7 cellular contexts compared by ENCODE assay signal in genomic region chr7:72648574-72648973, GRCh38.
A peak's percentile ranks its signal among the peaks of the same experiment; 100 is the strongest.
DNase-seq lines count a peak whose midpoint lies in the region; ATAC-seq, FAIRE-seq and TF ChIP-seq lines count a peak whose summit lies in the region.
"Not testable (repeated sequence)": the region's sequence is repeated elsewhere in the genome, so short reads cannot be mapped to it uniquely, and the experiment has no call there.

No MANE protein-coding gene starts in this region.

- H3K9me3 Mint-ChIP-seq in GM23338; activated CD4-positive, alpha-beta T cell treated with anti-CD3 and anti-CD28 coated beads, Interleukin-2, amount 10 ng/mL, durations not matched to agents 7 days and 5 days; MCF 10A (ENCODE audit: unreplicated experiment); naive thymus-derived CD4-positive, alpha-beta T cell: not testable (repeated sequence)

- H3K4me1 ChIP-seq in GM23338 (ENCODE audit: insufficient read depth); naive thymus-derived CD4-positive, alpha-beta T cell (ENCODE audit: control insufficient read depth in 2 of 2, insufficient read depth in 2 of 2, low read length in 2 of 2): not testable (repeated sequence)

- H3K27me3 ChIP-seq in GM23338 (ENCODE audit: insufficient read depth); naive thymus-derived CD4-positive, alpha-beta T cell (ENCODE audit: control insufficient read depth in 2 of 2, insufficient read depth in 2 of 2, low read length in 2 of 2): not testable (repeated sequence)

- H3K4me2 ChIP-seq in GM23338, result not testable (repeated sequence)

- not testable (repeated sequence) for H3F3A ChIP-seq in GM23338 (replicated peaks; ENCODE audit: low read depth)

- H3K36me3 ChIP-seq in GM23338 (ENCODE audit: insufficient read depth); naive thymus-derived CD4-positive, alpha-beta T cell (ENCODE audit: control insufficient read depth in 2 of 3, insufficient read depth in 3 of 3, low read length in 3 of 3): not testable (repeated sequence)

- H3K79me2 ChIP-seq in GM23338 (replicated peaks; ENCODE audit: insufficient read depth), result not testable (repeated sequence)

- peak; percentile 51 for FAIRE-seq in D721Med (lab: Jason Lieb, UNC)
- FAIRE-seq in GM12891 (lab: Jason Lieb, UNC), result not testable (repeated sequence)

- not testable (repeated sequence) for H2AFZ ChIP-seq in GM23338

- BruUV-seq in MCF 10A (replicated peaks; lab: Mats Ljungman, UMichigan), result not testable (repeated sequence)

- not testable (repeated sequence) for TF ChIP-seq POLR2A in GM12891 (IDR thresholded peaks at IDR 0.05; ENCODE audit: low read depth, low read length)

- not testable (repeated sequence) for ATAC-seq in GM23338
- peak; percentile 61 for ATAC-seq in HG03460 (IDR thresholded peaks at IDR 0.05; ENCODE audit: unreplicated experiment)
- peak; percentile 38 for ATAC-seq in naive thymus-derived CD4-positive, alpha-beta T cell

- intact Hi-C loops in MCF 10A (cut with micrococcal nuclease); naive thymus-derived CD4-positive, alpha-beta T cell (cut with micrococcal nuclease): not testable (repeated sequence)

- H3K9me3 ChIP-seq in naive thymus-derived CD4-positive, alpha-beta T cell (ENCODE audit: control insufficient read depth in 2 of 3, low read length in 3 of 3), result not testable (repeated sequence)

- not testable (repeated sequence) for TF ChIP-seq CTCF in D721Med (IDR thresholded peaks at IDR 0.05; ENCODE audit: insufficient read depth, missing control alignments); GM23338 (conservative IDR thresholded peaks at IDR 0.05; ENCODE audit: low read depth in 2 of 2); MCF 10A (IDR thresholded peaks at IDR 0.05; ENCODE audit: unreplicated experiment)

- H3K27ac Mint-ChIP-seq in GM23338, result peak overlapping the region; percentile 26; the same call in 1 of the 2 replicates
- H3K27ac Mint-ChIP-seq in activated CD4-positive, alpha-beta T cell treated with anti-CD3 and anti-CD28 coated beads, Interleukin-2, amount 10 ng/mL, durations not matched to agents 7 days and 5 days; naive thymus-derived CD4-positive, alpha-beta T cell: not testable (repeated sequence)
- H3K27ac Mint-ChIP-seq in MCF 10A (ENCODE audit: low read depth, unreplicated experiment), result peak overlapping the region; percentile 44

- H4K20me1 ChIP-seq in GM23338 (replicated peaks; ENCODE audit: insufficient read depth), result not testable (repeated sequence)

- POLR2A ChIA-PET in activated CD4-positive, alpha-beta T cell treated with anti-CD3 and anti-CD28 coated beads, Interleukin-2, amount 10 ng/mL, durations not matched to agents 7 days and 5 days (lab: Charles Lee); MCF 10A (lab: Yijun Ruan, JAX); naive thymus-derived CD4-positive, alpha-beta T cell (lab: Charles Lee): not testable (repeated sequence)

- H3K4me1 Mint-ChIP-seq in GM23338; activated CD4-positive, alpha-beta T cell treated with anti-CD3 and anti-CD28 coated beads, Interleukin-2, amount 10 ng/mL, durations not matched to agents 7 days and 5 days: not testable (repeated sequence)
- peaks cover 17% of the 10 kb centered on the region for H3K4me1 Mint-ChIP-seq in MCF 10A (ENCODE audit: insufficient read depth, unreplicated experiment)
- H3K4me1 Mint-ChIP-seq in naive thymus-derived CD4-positive, alpha-beta T cell, result peaks cover 3 to 18% (median 10%) of the 10 kb centered on the region in 7 donors

- not testable (repeated sequence) for DNase-seq in D721Med (ENCODE audit: insufficient read length, low spot score); GM23338 (ENCODE audit: low spot score); MCF 10A (ENCODE audit: unreplicated experiment)
- peak; percentile 5 for DNase-seq in GM12891 (ENCODE audit: insufficient read length, low spot score)
- peak; percentile 7 for DNase-seq in activated CD4-positive, alpha-beta T cell treated with anti-CD3 and anti-CD28 coated beads, Interleukin-2, amount 10 ng/mL, durations not matched to agents 7 days and 5 days
- peak in 2 of 9 donors; percentile 5 to 15 for DNase-seq in naive thymus-derived CD4-positive, alpha-beta T cell

- CTCF ChIA-PET in activated CD4-positive, alpha-beta T cell treated with anti-CD3 and anti-CD28 coated beads, Interleukin-2, amount 10 ng/mL, durations not matched to agents 7 days and 5 days (lab: Charles Lee); MCF 10A (lab: Yijun Ruan, JAX); naive thymus-derived CD4-positive, alpha-beta T cell (lab: Charles Lee): not testable (repeated sequence)

- H3K27me3 Mint-ChIP-seq in GM23338 (ENCODE audit: insufficient read depth, low read depth, poor library complexity); activated CD4-positive, alpha-beta T cell treated with anti-CD3 and anti-CD28 coated beads, Interleukin-2, amount 10 ng/mL, durations not matched to agents 7 days and 5 days; MCF 10A (ENCODE audit: insufficient read depth, unreplicated experiment); naive thymus-derived CD4-positive, alpha-beta T cell: not testable (repeated sequence)

- not testable (repeated sequence) for H3K27ac ChIP-seq in GM23338 (ENCODE audit: low read depth); naive thymus-derived CD4-positive, alpha-beta T cell (ENCODE audit: low read depth, low read length)

- not testable (repeated sequence) for H3K4me3 Mint-ChIP-seq in GM23338; activated CD4-positive, alpha-beta T cell treated with anti-CD3 and anti-CD28 coated beads, Interleukin-2, amount 10 ng/mL, durations not matched to agents 7 days and 5 days; MCF 10A (ENCODE audit: unreplicated experiment); naive thymus-derived CD4-positive, alpha-beta T cell

- not testable (repeated sequence) for H3K9me2 ChIP-seq in GM23338 (ENCODE audit: insufficient read depth)

- not testable (repeated sequence) for H3K36me3 Mint-ChIP-seq in GM23338 (ENCODE audit: low read depth); activated CD4-positive, alpha-beta T cell treated with anti-CD3 and anti-CD28 coated beads, Interleukin-2, amount 10 ng/mL, durations not matched to agents 7 days and 5 days (ENCODE audit: low read depth); MCF 10A (ENCODE audit: insufficient read depth, unreplicated experiment)
- peaks cover 0 to 41% (median 22%) of the 10 kb centered on the region in 5 donors for H3K36me3 Mint-ChIP-seq in naive thymus-derived CD4-positive, alpha-beta T cell

- not testable (repeated sequence) for H3K4me3 ChIP-seq in GM23338; naive thymus-derived CD4-positive, alpha-beta T cell (ENCODE audit: low read length)
